ENCODE assay signal across 18 cellular contexts in genomic region chr2:129901754-129902415, GRCh38.
"Had no signal": no experiment of that assay in that cellular context is flagged by ENCODE, and none has a peak within 500 bp of the region (broad histone marks: within the 10 kb centered on the region; RNA-seq: fewer than 3 reads in every experiment).

No MANE protein-coding gene starts in this region.

- H3K4me1 Mint-ChIP-seq: activated CD4-positive, alpha-beta T cell treated with anti-CD3 and anti-CD28 coated beads for 36 hours; activated naive CD4-positive, alpha-beta T cell treated with anti-CD3 and anti-CD28 coated beads, Interleukin-2, amount 50 U/mL, for 24 hours; neural progenitor cell had no signal

- H3K36me3 Mint-ChIP-seq: activated CD4-positive, alpha-beta memory T cell treated with anti-CD3 and anti-CD28 coated beads for 36 hours; activated naive CD4-positive, alpha-beta T cell treated with anti-CD3 and anti-CD28 coated beads, Interleukin-2, amount 50 U/mL, for 24 hours; neural progenitor cell; WTC11 had no signal

- ATAC-seq: activated CD4-positive, alpha-beta T cell treated with anti-CD3 and anti-CD28 coated beads for 36 hours; effector memory CD8-positive, alpha-beta T cell; pancreas; WTC11 had no signal

- H3K4me3 Mint-ChIP-seq: activated CD4-positive, alpha-beta memory T cell treated with anti-CD3 and anti-CD28 coated beads for 36 hours; activated CD4-positive, alpha-beta T cell treated with anti-CD3 and anti-CD28 coated beads for 36 hours; activated naive CD4-positive, alpha-beta T cell treated with anti-CD3 and anti-CD28 coated beads, Interleukin-2, amount 50 U/mL, for 24 hours; activated T-cell treated with anti-CD3 and anti-CD28 coated beads, Interleukin-2, amount 50 U/mL, for 4 hours; effector memory CD8-positive, alpha-beta T cell; neural progenitor cell; WTC11 had no signal

- H3K9me3 ChIP-seq: pancreas, SK-N-SH had no signal

- DNase-seq: activated CD4-positive, alpha-beta memory T cell treated with anti-CD3 and anti-CD28 coated beads for 36 hours; activated CD4-positive, alpha-beta T cell treated with anti-CD3 and anti-CD28 coated beads for 36 hours; activated gamma-delta T cell; activated T-cell treated with anti-CD3 and anti-CD28 coated beads, Interleukin-2, amount 50 U/mL, for 4 hours; dermis blood vessel endothelial cell; effector memory CD8-positive, alpha-beta T cell; foreskin fibroblast; SK-N-SH; spleen; stimulated activated CD4-positive, alpha-beta T cell treated with anti-CD3 and anti-CD28 coated beads, Interleukin-4, amount 100 ng/mL, for 4 hours; stimulated activated naive CD4-positive, alpha-beta T cell had no signal

- H3K27ac Mint-ChIP-seq: activated CD4-positive, alpha-beta memory T cell treated with anti-CD3 and anti-CD28 coated beads for 36 hours; activated CD4-positive, alpha-beta T cell treated with anti-CD3 and anti-CD28 coated beads for 36 hours; activated naive CD4-positive, alpha-beta T cell treated with anti-CD3 and anti-CD28 coated beads, Interleukin-2, amount 50 U/mL, for 24 hours; effector memory CD8-positive, alpha-beta T cell; neural progenitor cell; WTC11 had no signal

- H3K4me1 ChIP-seq: neural progenitor cell, pancreas, spleen, tibial nerve had no signal

- H3K4me3 ChIP-seq: hepatocyte, lung, neural progenitor cell, pancreas, spleen, tibial nerve had no signal

- H3K9me3 Mint-ChIP-seq: activated CD4-positive, alpha-beta memory T cell treated with anti-CD3 and anti-CD28 coated beads for 36 hours; activated naive CD4-positive, alpha-beta T cell treated with anti-CD3 and anti-CD28 coated beads, Interleukin-2, amount 50 U/mL, for 24 hours; activated T-cell treated with anti-CD3 and anti-CD28 coated beads, Interleukin-2, amount 50 U/mL, for 4 hours; effector memory CD8-positive, alpha-beta T cell had no signal

- H3K27ac ChIP-seq: hepatocyte, neural progenitor cell, pancreas, spleen, tibial nerve had no signal

- H3K36me3 ChIP-seq: neural progenitor cell, pancreas, spleen, tibial nerve had no signal

- H3K27me3 ChIP-seq: hepatocyte, neural progenitor cell, pancreas, tibial nerve had no signal
